11 cellular contexts compared by ENCODE assay signal in the genomic region with DNA sequence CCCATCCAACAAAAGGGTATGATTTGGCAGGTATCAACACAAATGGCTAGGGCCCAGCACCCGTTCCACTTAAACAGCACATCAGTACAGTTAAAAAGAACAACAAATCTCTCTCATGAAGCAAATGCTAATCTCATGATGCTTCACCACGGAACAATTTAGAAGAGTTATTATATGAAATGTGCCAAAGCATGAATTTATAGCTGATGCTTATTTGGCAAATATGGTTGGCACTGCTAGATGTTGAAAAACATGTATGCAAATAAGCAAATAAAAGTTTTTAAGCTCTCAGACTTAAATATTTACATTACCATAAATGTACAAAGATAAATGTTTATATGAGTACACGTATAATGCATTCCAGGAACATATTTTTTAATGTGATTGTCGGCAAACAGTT. TPM values are rescaled to one million over a fixed set of nuclear protein-coding genes. Genes with fewer than 3 reads are reported as not detected.
DNase-seq lines count a peak whose midpoint lies in the region; ATAC-seq and TF ChIP-seq lines count a peak whose summit lies in the region.
"Had no signal": no experiment of that assay in that cellular context is flagged by ENCODE, and none has a peak within 500 bp of the region (broad histone marks: within the 10 kb centered on the region; RNA-seq: fewer than 3 reads in every experiment).

No MANE protein-coding gene starts in this region.

- peaks cover 48% of the 10 kb centered on the region for H3K4me1 ChIP-seq in GM23248 (ENCODE audit: insufficient read depth)
- H3K4me1 ChIP-seq in PC-3 (ENCODE audit: insufficient read depth, low read length) = peaks cover 31% of the 10 kb centered on the region
- H3K4me1 ChIP-seq in skeletal muscle tissue (ENCODE audit: control insufficient read depth in 3 of 3, insufficient read depth in 3 of 3, low read length in 3 of 3) = peaks cover 10 to 34% (median 32%) of the 10 kb centered on the region in 3 donors
- peaks cover 17% of the 10 kb centered on the region for H3K4me1 ChIP-seq in CD8-positive, alpha-beta T cell (ENCODE audit: insufficient read depth, low read length)

- H3K9ac ChIP-seq in GM23248 = peak overlapping the region; percentile 90
- no peak overlapping the region for H3K9ac ChIP-seq in PC-3 (ENCODE audit: low read length)
- peak overlapping the region in 1 of 3 donors; percentile 17 for H3K9ac ChIP-seq in skeletal muscle tissue (ENCODE audit: low read depth in 1 of 3, low read length in 3 of 3)

- peaks cover 17% of the 10 kb centered on the region; the same call in 1 of the 2 replicates for H4K20me1 ChIP-seq in GM23248 (ENCODE audit: insufficient read depth)
- peaks cover 4% of the 10 kb centered on the region; the same call in 1 of the 2 replicates for H4K20me1 ChIP-seq in PC-3 (ENCODE audit: low read length)

- H3K4me3 ChIP-seq in GM23248 (peak overlapping the region; percentile 96), PC-3 (ENCODE audit: low read length) (peak overlapping the region; percentile 81; the same call in 1 of the 2 replicates), foreskin fibroblast (ENCODE audit: low read depth in 1 of 2, low read length in 2 of 2) (peak overlapping the region; percentile 82 to 88), skeletal muscle tissue (ENCODE audit: low read length in 3 of 3) (peak overlapping the region in 1 of 3 donors; percentile 86)
- H3K4me3 ChIP-seq in CD8-positive, alpha-beta T cell (ENCODE audit: low read depth, low read length) = no peak overlapping the region

- H3K27ac ChIP-seq in GM23248 (peak overlapping the region; percentile 78), PC-3 (ENCODE audit: low read length) (no peak overlapping the region), skeletal muscle tissue (ENCODE audit: low read depth, low read length) (peak overlapping the region; percentile 98)
- no peak overlapping the region for H3K27ac ChIP-seq in CD8-positive, alpha-beta T cell (ENCODE audit: low read depth, low read length)

- intact Hi-C loops in PC-3 (cut with micrococcal nuclease) = loop anchor here (2.0 to 10.0 kb wide), 3 partner anchors 103 to 353 kb away; no protein-coding TSS in a partner anchor
- intact Hi-C loops in CD8-positive, alpha-beta T cell (cut with DNase I, micrococcal nuclease) = loop anchor here (5.0 kb wide), 2 partner anchors 40 to 510 kb away; partner anchors contain the start of gene SCAPER (in 1 of the 2)

- BruUV-seq in PC-3 (replicated peaks; lab: Mats Ljungman, UMichigan) = no TSS peak

- H3K9me2 ChIP-seq in GM23248 (ENCODE audit: insufficient read depth) (no peaks in the 10 kb centered on the region), PC-3 (replicated peaks; ENCODE audit: low read length) (no peaks in the 10 kb centered on the region)

- peaks cover 33% of the 10 kb centered on the region for H3F3A ChIP-seq in GM23248 (ENCODE audit: insufficient read depth)
- no peaks in the 10 kb centered on the region for H3F3A ChIP-seq in PC-3 (ENCODE audit: low read length, unreplicated experiment)

- H3K9me3 ChIP-seq in GM23248 (ENCODE audit: low read depth) (no peaks in the 10 kb centered on the region), PC-3 (ENCODE audit: low read length) (no peaks in the 10 kb centered on the region), skeletal muscle tissue (ENCODE audit: control insufficient read depth in 3 of 3, low read length in 3 of 3) (no peaks in the 10 kb centered on the region)
- no peaks in the 10 kb centered on the region for H3K9me3 ChIP-seq in CD8-positive, alpha-beta T cell (ENCODE audit: low read length)

- H3K4me1 Mint-ChIP-seq in CD8-positive, alpha-beta T cell (ENCODE audit: low read depth) = peaks cover 29% of the 10 kb centered on the region

- H2AFZ ChIP-seq in GM23248 (no peak overlapping the region), PC-3 (ENCODE audit: low read length) (no peak overlapping the region)

- no peak for ATAC-seq in PC-3
- ATAC-seq in activated CD4-positive, CD25-positive, alpha-beta regulatory T cell treated with anti-CD3 and anti-CD28 coated beads, Interleukin-2, amount 50 U/mL, for 24 hours = no peak
- ATAC-seq in CD8-positive, alpha-beta T cell = no peak

- POLR2A ChIA-PET in PC-3 (lab: Charles Lee; ENCODE audit: unreplicated experiment) = interaction anchor here (0.6 kb wide), 1 partner anchor 217 kb away, joined by 3 read pairs; no protein-coding TSS in a partner anchor
- POLR2A ChIA-PET in CD8-positive, alpha-beta T cell (lab: Charles Lee) = no interaction called here

- peak overlapping the region; percentile 96 for H3K4me2 ChIP-seq in GM23248 (ENCODE audit: unreplicated experiment)
- peak overlapping the region; percentile 75 for H3K4me2 ChIP-seq in PC-3 (ENCODE audit: low read length)

- TF ChIP-seq CTCF in PC-3 (conservative IDR thresholded peaks at IDR 0.05; ENCODE audit: low read depth, low read length) (no peak), foreskin fibroblast (IDR thresholded peaks at IDR 0.05; ENCODE audit: low read depth, low read length) (no peak)
- no peak for TF ChIP-seq CTCF in CD8-positive, alpha-beta T cell (IDR thresholded peaks at IDR 0.05)

- H3K27me3 ChIP-seq in GM23248 (replicated peaks; ENCODE audit: insufficient read depth) (no peaks in the 10 kb centered on the region), PC-3 (ENCODE audit: low read length) (no peaks in the 10 kb centered on the region), skeletal muscle tissue (ENCODE audit: control insufficient read depth in 3 of 3, insufficient read depth in 3 of 3, low read length in 3 of 3) (no peaks in the 10 kb centered on the region)
- no peaks in the 10 kb centered on the region for H3K27me3 ChIP-seq in CD8-positive, alpha-beta T cell (ENCODE audit: insufficient read depth, low read length)

- 7% methylated on average over 4 of the region's 4 CpGs for WGBS in GM23248 (ENCODE audit: low coverage in 1 of 2, low lambda C conversion rate in 2 of 2, missing lambda C conversion rate in 2 of 2), 2 experiments

- CTCF ChIA-PET in PC-3 (lab: Charles Lee) = no interaction called here
- CTCF ChIA-PET in CD8-positive, alpha-beta T cell (lab: Charles Lee) = interaction anchor here (1.2 kb wide), 1 partner anchor 13 kb away, joined by 3 read pairs; no protein-coding TSS in a partner anchor

- H3K36me3 ChIP-seq in GM23248 (ENCODE audit: low read depth) (no peaks in the 10 kb centered on the region), PC-3 (ENCODE audit: low read depth, low read length) (no peaks in the 10 kb centered on the region), skeletal muscle tissue (ENCODE audit: control insufficient read depth in 3 of 3, insufficient read depth in 3 of 3, low read length in 3 of 3) (no peaks in the 10 kb centered on the region)
- no peaks in the 10 kb centered on the region for H3K36me3 ChIP-seq in CD8-positive, alpha-beta T cell (ENCODE audit: insufficient read depth, low read length)

- no peaks in the 10 kb centered on the region for H3K27me3 Mint-ChIP-seq in CD8-positive, alpha-beta T cell (ENCODE audit: low read depth)

- DNase-seq in GM23248 = peak; percentile 46
- DNase-seq in PC-3 = peak; percentile 22
- peak; percentile 8 to 36 for DNase-seq in foreskin fibroblast
- DNase-seq in cerebellar nuclear complex (lab: John Stamatoyannopoulos, UW) = no peak
- no peak for DNase-seq in CD8-positive, alpha-beta T cell
- DNase-seq: activated naive CD4-positive, alpha-beta T cell treated with Interleukin-2 at 50 U/mL for 16 hours; DMS79; NCI-H1105; NCI-H510A had no signal

- in situ Hi-C loops in GM23248 (cut with MboI) = no loop called here

- H3K9me3 Mint-ChIP-seq in CD8-positive, alpha-beta T cell = no peaks in the 10 kb centered on the region

- no peak overlapping the region for H3K27ac Mint-ChIP-seq in CD8-positive, alpha-beta T cell

- peaks cover 87% of the 10 kb centered on the region for H3K79me2 ChIP-seq in GM23248 (ENCODE audit: insufficient read depth)
- peaks cover 83% of the 10 kb centered on the region for H3K79me2 ChIP-seq in PC-3 (ENCODE audit: low read length)

- no peak overlapping the region for H3K4me3 Mint-ChIP-seq in CD8-positive, alpha-beta T cell

- H3K36me3 Mint-ChIP-seq in CD8-positive, alpha-beta T cell = peaks cover 12% of the 10 kb centered on the region

RNA-seq across cellular contexts. Expression of gene PEAK1, which starts 2.3 kb away (rescaled TPM):
- 72.5 and 74.5 TPM in 2 replicates for total RNA-seq in GM23248 (2014; rRNA removed; shearing (Covaris generic))
- 19.6 and 22.4 TPM in 2 replicates for polyA plus RNA-seq in GM23248 (2016; fragmentation: Nextera tagmentation; extraction: Ambion mirVana)
- total RNA-seq in PC-3 (2014; rRNA removed) (13.8 and 16.7 TPM in 2 replicates), skeletal muscle tissue (60.0 TPM)
- 10 to 100 TPM; 12.4 to 15.7 TPM for total RNA-seq in CD8-positive, alpha-beta T cell

RNA-seq across cellular contexts. Expression of gene HMG20A, which starts 3.0 kb away (rescaled TPM):
- total RNA-seq in GM23248 (2014; rRNA removed; shearing (Covaris generic)) = 17.8 and 25.1 TPM in 2 replicates
- polyA plus RNA-seq in GM23248 (2016; fragmentation: Nextera tagmentation; extraction: Ambion mirVana) = 15.1 and 20.4 TPM in 2 replicates
- 17.6 and 22.0 TPM in 2 replicates for total RNA-seq in PC-3 (2014; rRNA removed)
- 30.3 TPM for total RNA-seq in skeletal muscle tissue
- 10 to 100 TPM; 20.6 to 23.4 TPM for total RNA-seq in CD8-positive, alpha-beta T cell

Comparison
In these comparisons a context has a peak if more than half of its experiments do, and no peak if none do; other contexts are left out.
1. DNase-seq: peak in GM23248 (single experiment), PC-3 (single experiment) and foreskin fibroblast (2 of 2); none in cerebellar nuclear complex (0 of 2) and CD8-positive, alpha-beta T cell (0 of 7).
2. H3K27ac ChIP-seq: peak in GM23248 (single experiment) and skeletal muscle tissue (single experiment); none in PC-3 (single experiment) and CD8-positive, alpha-beta T cell (single experiment).